Comparison of ENCODE assay signal across 29 cellular contexts in genomic region chr17:64471440-64471839, GRCh38. TPM values are rescaled to one million over a fixed set of nuclear protein-coding genes. Genes with fewer than 3 reads are reported as not detected.
"Had no signal": no experiment of that assay in that cellular context is flagged by ENCODE, and none has a peak within 500 bp of the region (broad histone marks: within the 10 kb centered on the region; RNA-seq: fewer than 3 reads in every experiment).

No MANE protein-coding gene starts in this region.

- ATAC-seq: foreskin keratinocyte; gastroesophageal sphincter; heart right ventricle; left cardiac atrium; left lung; naive thymus-derived CD4-positive, alpha-beta T cell; stimulated activated naive B cell treated with anti-CD40 and anti-IgM and Interleukin-4, amounts not matched to agents 10 μg/mL and 1 μg/mL and 100 μg/mL, for 72 hours; stimulated activated naive CD8-positive, alpha-beta T cell treated with anti-CD3 and anti-CD28 coated beads, Interleukin-15, amount 100 ng/mL, for 72 hours had no signal

- H3K36me3 Mint-ChIP-seq: naive thymus-derived CD4-positive, alpha-beta T cell had no signal

- H3K9me3 Mint-ChIP-seq: naive thymus-derived CD4-positive, alpha-beta T cell; nephron; stimulated activated naive B cell treated with anti-CD40 and anti-IgM and Interleukin-4, amounts not matched to agents 10 μg/mL and 1 μg/mL and 100 μg/mL, for 72 hours; stimulated activated naive CD8-positive, alpha-beta T cell treated with anti-CD3 and anti-CD28 coated beads, Interleukin-15, amount 100 ng/mL, for 72 hours had no signal

- H3K27me3 ChIP-seq: dorsolateral prefrontal cortex, esophagus muscularis mucosa, foreskin keratinocyte, gastroesophageal sphincter, heart right ventricle, left lung, right atrium auricular region, sigmoid colon, suprapubic skin, transverse colon had no signal

- DNase-seq: dorsolateral prefrontal cortex; effector CD4-positive, alpha-beta T cell; foreskin keratinocyte; glutamatergic neuron; heart right ventricle; hippocampal formation; left cardiac atrium; left lung; mesenchymal stem cell; midbrain; naive thymus-derived CD4-positive, alpha-beta T cell; nucleus accumbens; sigmoid colon; stimulated activated CD4-positive, alpha-beta T cell treated with anti-CD3 and anti-CD28 coated beads, Interleukin-2, amount 100 ng/mL, for 24 hours; stimulated activated CD4-positive, alpha-beta T cell treated with anti-CD3 and anti-CD28 coated beads, Interleukin-4, amount 100 ng/mL, for 24 hours; stimulated activated naive B cell treated with anti-CD40 and anti-IgM and Interleukin-4, amounts not matched to agents 10 μg/mL and 1 μg/mL and 100 μg/mL, for 72 hours; stimulated activated naive CD8-positive, alpha-beta T cell treated with anti-CD3 and anti-CD28 coated beads, Interleukin-15, amount 100 ng/mL, for 72 hours; transverse colon had no signal

- H3K4me3 ChIP-seq: dorsolateral prefrontal cortex, esophagus muscularis mucosa, gastroesophageal sphincter, heart right ventricle, left lung, prostate gland, right atrium auricular region, sigmoid colon, suprapubic skin, transverse colon had no signal

- H3K27ac ChIP-seq: dorsolateral prefrontal cortex, epithelial cell of prostate, esophagus muscularis mucosa, foreskin keratinocyte, gastroesophageal sphincter, heart right ventricle, left lung, prostate gland, right atrium auricular region, sigmoid colon, suprapubic skin, transverse colon had no signal

- H3K27ac Mint-ChIP-seq: naive thymus-derived CD4-positive, alpha-beta T cell; nephron; stimulated activated naive B cell treated with anti-CD40 and anti-IgM and Interleukin-4, amounts not matched to agents 10 μg/mL and 1 μg/mL and 100 μg/mL, for 72 hours; stimulated activated naive CD8-positive, alpha-beta T cell treated with anti-CD3 and anti-CD28 coated beads, Interleukin-15, amount 100 ng/mL, for 72 hours had no signal

- H3K4me1 ChIP-seq: esophagus muscularis mucosa, foreskin keratinocyte, gastroesophageal sphincter, heart right ventricle, left lung, prostate gland, right atrium auricular region, sigmoid colon, suprapubic skin, transverse colon had no signal

- H3K4me1 Mint-ChIP-seq: naive thymus-derived CD4-positive, alpha-beta T cell; nephron; stimulated activated naive B cell treated with anti-CD40 and anti-IgM and Interleukin-4, amounts not matched to agents 10 μg/mL and 1 μg/mL and 100 μg/mL, for 72 hours; stimulated activated naive CD8-positive, alpha-beta T cell treated with anti-CD3 and anti-CD28 coated beads, Interleukin-15, amount 100 ng/mL, for 72 hours had no signal

- FAIRE-seq: colon, islet of Langerhans had no signal

- H3K27me3 Mint-ChIP-seq: stimulated activated naive B cell treated with anti-CD40 and anti-IgM and Interleukin-4, amounts not matched to agents 10 μg/mL and 1 μg/mL and 100 μg/mL, for 72 hours; stimulated activated naive CD8-positive, alpha-beta T cell treated with anti-CD3 and anti-CD28 coated beads, Interleukin-15, amount 100 ng/mL, for 72 hours had no signal

- H3K9me3 ChIP-seq: esophagus muscularis mucosa, gastroesophageal sphincter, heart right ventricle, left lung, prostate gland, right atrium auricular region, sigmoid colon, suprapubic skin, transverse colon had no signal

- H3K4me3 Mint-ChIP-seq: naive thymus-derived CD4-positive, alpha-beta T cell; nephron; stimulated activated naive B cell treated with anti-CD40 and anti-IgM and Interleukin-4, amounts not matched to agents 10 μg/mL and 1 μg/mL and 100 μg/mL, for 72 hours; stimulated activated naive CD8-positive, alpha-beta T cell treated with anti-CD3 and anti-CD28 coated beads, Interleukin-15, amount 100 ng/mL, for 72 hours had no signal

- H3K36me3 ChIP-seq: esophagus muscularis mucosa, gastroesophageal sphincter, prostate gland, right atrium auricular region, sigmoid colon, suprapubic skin, transverse colon had no signal

RNA-seq across cellular contexts. Expression of gene MILR1, which starts 22.5 kb away (rescaled TPM):
- total RNA-seq: foreskin keratinocyte, kidney epithelial cell, osteocyte had no signal
- polyA plus RNA-seq: foreskin keratinocyte; naive thymus-derived CD4-positive, alpha-beta T cell had no signal
